11 cellular contexts compared by ENCODE assay signal in genomic region chr2:203928849-203929248, GRCh38. TPM values are rescaled to one million over a fixed set of nuclear protein-coding genes. Genes with fewer than 3 reads are reported as not detected.
DNase-seq lines count a peak whose midpoint lies in the region; ATAC-seq and TF ChIP-seq lines count a peak whose summit lies in the region.
"Had no signal": no experiment of that assay in that cellular context is flagged by ENCODE, and none has a peak within 500 bp of the region (broad histone marks: within the 10 kb centered on the region; RNA-seq: fewer than 3 reads in every experiment).

No MANE protein-coding gene starts in this region.

- H3K36me3 ChIP-seq in heart right ventricle (no peaks in the 10 kb centered on the region), fibroblast of lung (ENCODE audit: control insufficient read depth, insufficient read depth, low read length) (no peaks in the 10 kb centered on the region), suprapubic skin (no peaks in the 10 kb centered on the region)

- no peak overlapping the region for H3K27ac ChIP-seq in heart right ventricle
- H3K27ac ChIP-seq in RWPE1, result no peak overlapping the region
- no peak overlapping the region for H3K27ac ChIP-seq in fibroblast of lung (ENCODE audit: insufficient read depth, low read length)
- no peak overlapping the region for H3K27ac ChIP-seq in suprapubic skin

- TF ChIP-seq EP300 in suprapubic skin (IDR thresholded peaks at IDR 0.05), result no peak

- TF ChIP-seq CTCF in heart right ventricle (IDR thresholded peaks at IDR 0.05), result peak in 6 of 9 donors; percentile 13 to 50 (median 26)
- 0 out of 2 replicates have a peak, but pooled peaks have one; percentile 13 for TF ChIP-seq CTCF in RWPE1 (conservative IDR thresholded peaks at IDR 0.05; ENCODE audit: low read depth)
- TF ChIP-seq CTCF in fibroblast of lung (conservative IDR thresholded peaks at IDR 0.05 in 1 of 2, IDR thresholded peaks at IDR 0.05 in 1 of 2; ENCODE audit: low read depth in 1 of 2, low read length in 2 of 2), result peak in 1 of 2 donors; percentile 41
- no peak for TF ChIP-seq CTCF in suprapubic skin (IDR thresholded peaks at IDR 0.05)

- H3K4me2 ChIP-seq in fibroblast of lung (ENCODE audit: extremely low read depth, insufficient read depth, low read length), result no peak overlapping the region

- POLR2A ChIA-PET in RWPE1 (lab: Yijun Ruan, JAX; ENCODE audit: low non-redundant PET), result no interaction called here

- no peak overlapping the region for H3K9ac ChIP-seq in fibroblast of lung (ENCODE audit: insufficient read depth, low read length)

- H3K4me1 ChIP-seq in heart right ventricle (no peaks in the 10 kb centered on the region), fibroblast of lung (ENCODE audit: control insufficient read depth, extremely low read depth, insufficient read depth, low read length) (no peaks in the 10 kb centered on the region), suprapubic skin (peaks cover 4% of the 10 kb centered on the region)

- no peaks in the 10 kb centered on the region for H3K9me3 ChIP-seq in heart right ventricle
- H3K9me3 ChIP-seq in fibroblast of lung (ENCODE audit: control insufficient read depth, insufficient read depth, low read depth, low read length), result no peaks in the 10 kb centered on the region
- no peaks in the 10 kb centered on the region for H3K9me3 ChIP-seq in suprapubic skin

- H3K4me3 ChIP-seq in heart right ventricle, result no peak overlapping the region
- no peak overlapping the region for H3K4me3 ChIP-seq in fibroblast of lung (replicated peaks in 1 of 4; ENCODE audit: control extremely low read depth in 1 of 4, insufficient read depth in 1 of 4, low read depth in 3 of 4, low read length in 4 of 4)
- no peak overlapping the region for H3K4me3 ChIP-seq in suprapubic skin

- no peaks in the 10 kb centered on the region for H4K20me1 ChIP-seq in fibroblast of lung (ENCODE audit: control insufficient read depth, extremely low read depth, insufficient read depth, low read length)

- ATAC-seq in heart right ventricle, result no peak
- ATAC-seq in Right ventricle myocardium superior (ENCODE audit: poor library complexity), result no peak
- ATAC-seq in HG03135 (IDR thresholded peaks at IDR 0.05; ENCODE audit: unreplicated experiment), result no peak

- no peak for TF ChIP-seq POLR2A in erythroblast (IDR thresholded peaks at IDR 0.05; ENCODE audit: low read length)
- no peak for TF ChIP-seq POLR2A in suprapubic skin (IDR thresholded peaks at IDR 0.05)

- CTCF ChIA-PET in RWPE1 (lab: Yijun Ruan, JAX), result interaction anchor here (0.6 to 1.7 kb wide), 2 partner anchors 9 to 11 kb away, joined by 3 to 4 read pairs; no protein-coding TSS in a partner anchor

- H3K27me3 ChIP-seq in heart right ventricle (no peaks in the 10 kb centered on the region), fibroblast of lung (ENCODE audit: control insufficient read depth, insufficient read depth, low read length) (no peaks in the 10 kb centered on the region), suprapubic skin (no peaks in the 10 kb centered on the region)

- DNase-seq in heart right ventricle (no peak), Right ventricle myocardium superior (no peak), RWPE1 (ENCODE audit: low spot score) (no peak), fibroblast of lung (ENCODE audit: low read depth in 2 of 2) (peak; percentile 7 to 15), erythroblast (lab: John Stamatoyannopoulos, UW) (no peak), suprapubic skin (ENCODE audit: low spot score in 2 of 2) (no peak)
- DNase-seq in stimulated activated CD4-positive, alpha-beta T cell treated with anti-CD3 and anti-CD28 coated beads, Interleukin-2, amount 100 ng/mL, for 24 hours, result no peak
- DNase-seq: hippocampal formation; SHP77; stimulated activated CD4-positive, alpha-beta T cell treated with anti-CD3 and anti-CD28 coated beads, Interleukin-12 subunit alpha, Interleukin-12 subunit beta, amount 100 ng/mL, for 4 hours had no signal

- intact Hi-C loops in heart right ventricle (cut with DNase I), result no loop called here
- intact Hi-C loops in Right ventricle myocardium superior (cut with DNase I), result no loop called here

- no peak overlapping the region for H2AFZ ChIP-seq in fibroblast of lung (ENCODE audit: low read length)

- no peaks in the 10 kb centered on the region for H3K79me2 ChIP-seq in fibroblast of lung (ENCODE audit: control insufficient read depth, insufficient read depth, low read length)

RNA-seq across cellular contexts. Expression of gene ICOS, which starts 7.7 kb away (rescaled TPM):
- total RNA-seq in heart right ventricle, result 1 to 10 TPM in 1 of 10 donors, under 1 TPM in 3, not detected in 6; 0.08 to 1.2 (median 0.10) TPM
- under 1 TPM in 1 of 2 donors, not detected in 1; 0.01 TPM for polyA plus RNA-seq in heart right ventricle
- not detected for total RNA-seq in Right ventricle myocardium superior
- not detected in 2 replicates for total RNA-seq in fibroblast of lung
- polyA plus RNA-seq in fibroblast of lung, result not detected in 2 replicates
- not detected in 2 replicates for polyA plus RNA-seq in fibroblast of lung (2012)
- not detected in 2 replicates for polyA minus RNA-seq in fibroblast of lung (ENCODE audit: low replicate concordance)
- total RNA-seq in suprapubic skin, result under 1 TPM in 1 of 4 donors, not detected in 3; 0.47 TPM

Comparison
In these comparisons a context has a peak if more than half of its experiments do, and no peak if none do; other contexts are left out.
1. DNase-seq: peak in fibroblast of lung (2 of 2); none in heart right ventricle (0 of 2), Right ventricle myocardium superior (single experiment), RWPE1 (single experiment), stimulated activated CD4-positive, alpha-beta T cell treated with anti-CD3 and anti-CD28 coated beads, Interleukin-2, amount 100 ng/mL, for 24 hours (0 of 2), erythroblast (0 of 2) and suprapubic skin (0 of 2).
2. CTCF ChIP-seq: peak in heart right ventricle (6 of 9) and RWPE1 (single experiment); none in suprapubic skin (0 of 2).